Comparison of ENCODE assay signal across 13 cellular contexts in the genomic region with DNA sequence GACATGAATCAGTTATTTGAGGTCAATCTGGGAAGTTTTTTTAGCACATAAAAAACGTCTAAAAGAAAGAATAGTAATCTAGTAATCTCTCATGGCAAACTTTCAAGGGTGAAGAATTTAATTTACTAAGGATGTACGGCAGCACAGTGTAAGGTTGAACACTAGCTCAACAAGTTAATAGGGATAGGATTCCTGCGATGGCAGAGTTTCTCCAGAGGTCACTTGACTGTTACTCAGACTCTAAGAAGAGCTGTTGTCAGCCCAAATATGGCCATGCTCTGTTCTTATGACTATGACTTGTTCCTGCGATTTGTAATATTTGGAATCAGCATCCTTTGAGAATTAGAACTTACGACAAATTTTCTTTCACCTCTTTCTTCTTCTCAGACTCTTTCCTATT.
A peak's percentile ranks its signal among the peaks of the same experiment; 100 is the strongest.
DNase-seq lines count a peak whose midpoint lies in the region; ATAC-seq and TF ChIP-seq lines count a peak whose summit lies in the region.
"Had no signal": no experiment of that assay in that cellular context is flagged by ENCODE, and none has a peak within 500 bp of the region (broad histone marks: within the 10 kb centered on the region; RNA-seq: fewer than 3 reads in every experiment).

No MANE protein-coding gene starts in this region.

- no peaks in the 10 kb centered on the region for H3K36me3 ChIP-seq in colonic mucosa
- H3K36me3 ChIP-seq in mesodermal cell (ENCODE audit: control insufficient read depth, insufficient read depth, low read length): no peaks in the 10 kb centered on the region
- H3K36me3 ChIP-seq: adrenal gland had no signal

- no peak for TF ChIP-seq CTCF in colonic mucosa (IDR thresholded peaks at IDR 0.05)

- intact Hi-C loops in colonic mucosa (cut with DNase I): no loop called here

- H3K27ac ChIP-seq in colonic mucosa: peak overlapping the region; percentile 41
- H3K27ac ChIP-seq in mesodermal cell (ENCODE audit: low read depth, low read length, severe bottlenecking): peak overlapping the region; percentile 34

- ATAC-seq in HG02870 (IDR thresholded peaks at IDR 0.05; ENCODE audit: unreplicated experiment) (no peak), HG02973 (IDR thresholded peaks at IDR 0.05; ENCODE audit: unreplicated experiment) (no peak), HG02759 (IDR thresholded peaks at IDR 0.05; ENCODE audit: unreplicated experiment) (no peak)
- ATAC-seq: activated CD4-positive, CD25-positive, alpha-beta regulatory T cell treated with anti-CD3 and anti-CD28 coated beads, Interleukin-2, amount 50 U/mL, for 24 hours had no signal

- no peak overlapping the region for H3K9ac ChIP-seq in colonic mucosa (ENCODE audit: low read depth in 2 of 2, low read length in 2 of 2)

- 89 to 94% methylated on average over 4 of the region's 5 CpGs for WGBS in mesodermal cell (ENCODE audit: insufficient coverage in 2 of 2), 2 experiments

- DNase-seq in GM04503 (ENCODE audit: low read depth) (peak; percentile 41), colonic mucosa (no peak), stromal cell of bone marrow (ENCODE audit: low read depth) (peak; percentile 83)
- no peak for DNase-seq in activated CD4-positive, alpha-beta T cell treated with anti-CD3 and anti-CD28 coated beads for 1 hour
- DNase-seq: adrenal gland, DMS79, NCI-H1092 treated with DMSO at 0.1 percent for 48 hours, OCI-M1 had no signal

- no peaks in the 10 kb centered on the region for H3K27me3 ChIP-seq in colonic mucosa
- H3K27me3 ChIP-seq: adrenal gland had no signal

- H3K4me3 ChIP-seq in colonic mucosa: no peak overlapping the region
- H3K4me3 ChIP-seq in mesodermal cell (ENCODE audit: extremely low read depth, insufficient read depth, low read length, poor library complexity, severe bottlenecking): no peak overlapping the region
- H3K4me3 ChIP-seq: adrenal gland had no signal

- no peaks in the 10 kb centered on the region for H3K9me3 ChIP-seq in colonic mucosa
- no peaks in the 10 kb centered on the region for H3K9me3 ChIP-seq in mesodermal cell (ENCODE audit: control insufficient read depth, low read length)
- H3K9me3 ChIP-seq: adrenal gland had no signal

- H3K4me1 ChIP-seq in colonic mucosa (no peaks in the 10 kb centered on the region), mesodermal cell (ENCODE audit: control insufficient read depth, insufficient read depth, low read length, poor library complexity, severe bottlenecking) (peaks cover 6% of the 10 kb centered on the region)

Comparison
In these comparisons a context has a peak if more than half of its experiments do, and no peak if none do; other contexts are left out.
1. DNase-seq: peak in GM04503 (single experiment) and stromal cell of bone marrow (single experiment); none in colonic mucosa (single experiment) and activated CD4-positive, alpha-beta T cell treated with anti-CD3 and anti-CD28 coated beads for 1 hour (single experiment).